ENCODE assay signal across 1 cellular context in genomic region chr10:80197972-80198591, GRCh38.
TF ChIP-seq lines count a peak whose summit lies in the region.

No MANE protein-coding gene starts in this region.

TF ChIP-seq in SK-N-SH treated with all-trans-retinoic acid at 6 μM for 48 hours, 23 proteins besides CTCF, POLR2A, EP300 and RAD21 (continued from another document):
- TF ChIP-seq, protein P1, sequence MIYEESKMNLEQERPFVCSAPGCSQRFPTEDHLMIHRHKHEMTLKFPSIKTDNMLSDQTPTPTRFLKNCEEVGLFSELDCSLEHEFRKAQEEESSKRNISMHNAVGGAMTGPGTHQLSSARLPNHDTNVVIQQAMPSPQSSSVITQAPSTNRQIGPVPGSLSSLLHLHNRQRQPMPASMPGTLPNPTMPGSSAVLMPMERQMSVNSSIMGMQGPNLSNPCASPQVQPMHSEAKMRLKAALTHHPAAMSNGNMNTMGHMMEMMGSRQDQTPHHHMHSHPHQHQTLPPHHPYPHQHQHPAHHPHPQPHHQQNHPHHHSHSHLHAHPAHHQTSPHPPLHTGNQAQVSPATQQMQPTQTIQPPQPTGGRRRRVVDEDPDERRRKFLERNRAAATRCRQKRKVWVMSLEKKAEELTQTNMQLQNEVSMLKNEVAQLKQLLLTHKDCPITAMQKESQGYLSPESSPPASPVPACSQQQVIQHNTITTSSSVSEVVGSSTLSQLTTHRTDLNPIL (CRISPR knock-in tag; IDR thresholded peaks at IDR 0.05; ENCODE audit: low read depth), result no peak
- TF ChIP-seq CSDC2 (CRISPR knock-in tag; IDR thresholded peaks at IDR 0.05) (no peak), RARB (CRISPR knock-in tag; IDR thresholded peaks at IDR 0.05) (no peak), BACH2 (CRISPR knock-in tag; IDR thresholded peaks at IDR 0.05; ENCODE audit: borderline replicate concordance) (no peak), ZFP30 (CRISPR knock-in tag; IDR thresholded peaks at IDR 0.05) (no peak), POU6F1 (CRISPR knock-in tag; IDR thresholded peaks at IDR 0.05; ENCODE audit: borderline replicate concordance, low read depth) (no peak), PATZ1 (CRISPR knock-in tag; IDR thresholded peaks at IDR 0.05; ENCODE audit: borderline replicate concordance) (no peak), GLIS3 (CRISPR knock-in tag; IDR thresholded peaks at IDR 0.05) (no peak)
